Comparison of ENCODE assay signal across 1 cellular context in genomic region chr6:20211941-20212391, GRCh38.
A peak's percentile ranks its signal among the peaks of the same experiment; 100 is the strongest.
TF ChIP-seq lines count a peak whose summit lies in the region.

No MANE protein-coding gene starts in this region.

TF ChIP-seq in K562, 482 proteins besides CTCF, POLR2A, EP300 and RAD21 (continued from another document and continues in another):
- peak; percentile 61; the same call in 1 of the 2 replicates for TF ChIP-seq ARID2 (IDR thresholded peaks at IDR 0.05)
- TF ChIP-seq GTF2E2 (tag; IDR thresholded peaks at IDR 0.05): peak; percentile 65; the same call in 1 of the 2 replicates
- TF ChIP-seq, protein P1, sequence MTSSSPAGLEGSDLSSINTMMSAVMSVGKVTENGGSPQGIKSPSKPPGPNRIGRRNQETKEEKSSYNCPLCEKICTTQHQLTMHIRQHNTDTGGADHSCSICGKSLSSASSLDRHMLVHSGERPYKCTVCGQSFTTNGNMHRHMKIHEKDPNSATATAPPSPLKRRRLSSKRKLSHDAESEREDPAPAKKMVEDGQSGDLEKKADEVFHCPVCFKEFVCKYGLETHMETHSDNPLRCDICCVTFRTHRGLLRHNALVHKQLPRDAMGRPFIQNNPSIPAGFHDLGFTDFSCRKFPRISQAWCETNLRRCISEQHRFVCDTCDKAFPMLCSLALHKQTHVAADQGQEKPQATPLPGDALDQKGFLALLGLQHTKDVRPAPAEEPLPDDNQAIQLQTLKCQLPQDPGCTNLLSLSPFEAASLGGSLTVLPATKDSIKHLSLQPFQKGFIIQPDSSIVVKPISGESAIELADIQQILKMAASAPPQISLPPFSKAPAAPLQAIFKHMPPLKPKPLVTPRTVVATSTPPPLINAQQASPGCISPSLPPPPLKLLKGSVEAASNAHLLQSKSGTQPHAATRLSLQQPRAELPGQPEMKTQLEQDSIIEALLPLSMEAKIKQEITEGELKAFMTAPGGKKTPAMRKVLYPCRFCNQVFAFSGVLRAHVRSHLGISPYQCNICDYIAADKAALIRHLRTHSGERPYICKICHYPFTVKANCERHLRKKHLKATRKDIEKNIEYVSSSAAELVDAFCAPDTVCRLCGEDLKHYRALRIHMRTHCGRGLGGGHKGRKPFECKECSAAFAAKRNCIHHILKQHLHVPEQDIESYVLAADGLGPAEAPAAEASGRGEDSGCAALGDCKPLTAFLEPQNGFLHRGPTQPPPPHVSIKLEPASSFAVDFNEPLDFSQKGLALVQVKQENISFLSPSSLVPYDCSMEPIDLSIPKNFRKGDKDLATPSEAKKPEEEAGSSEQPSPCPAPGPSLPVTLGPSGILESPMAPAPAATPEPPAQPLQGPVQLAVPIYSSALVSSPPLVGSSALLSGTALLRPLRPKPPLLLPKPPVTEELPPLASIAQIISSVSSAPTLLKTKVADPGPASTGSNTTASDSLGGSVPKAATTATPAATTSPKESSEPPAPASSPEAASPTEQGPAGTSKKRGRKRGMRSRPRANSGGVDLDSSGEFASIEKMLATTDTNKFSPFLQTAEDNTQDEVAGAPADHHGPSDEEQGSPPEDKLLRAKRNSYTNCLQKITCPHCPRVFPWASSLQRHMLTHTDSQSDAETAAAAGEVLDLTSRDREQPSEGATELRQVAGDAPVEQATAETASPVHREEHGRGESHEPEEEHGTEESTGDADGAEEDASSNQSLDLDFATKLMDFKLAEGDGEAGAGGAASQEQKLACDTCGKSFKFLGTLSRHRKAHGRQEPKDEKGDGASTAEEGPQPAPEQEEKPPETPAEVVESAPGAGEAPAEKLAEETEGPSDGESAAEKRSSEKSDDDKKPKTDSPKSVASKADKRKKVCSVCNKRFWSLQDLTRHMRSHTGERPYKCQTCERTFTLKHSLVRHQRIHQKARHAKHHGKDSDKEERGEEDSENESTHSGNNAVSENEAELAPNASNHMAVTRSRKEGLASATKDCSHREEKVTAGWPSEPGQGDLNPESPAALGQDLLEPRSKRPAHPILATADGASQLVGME (CRISPR knock-in tag; IDR thresholded peaks at IDR 0.05): peak; percentile 18; the same call in 1 of the 2 replicates
- no peak for TF ChIP-seq NR2F6 (CRISPR knock-in tag; IDR thresholded peaks at IDR 0.05)
- TF ChIP-seq ZHX1 (conservative IDR thresholded peaks at IDR 0.05; ENCODE audit: low read length): no peak
- TF ChIP-seq MEIS2 (IDR thresholded peaks at IDR 0.05; ENCODE audit: partially characterized antibody): no peak
- TF ChIP-seq NFIC (IDR thresholded peaks at IDR 0.05): peak; percentile 56
- TF ChIP-seq HDAC2 (IDR thresholded peaks at IDR 0.05): no peak; the same call in none of the 2 replicates
- no peak for TF ChIP-seq IRF9 (tag; IDR thresholded peaks at IDR 0.05)
- TF ChIP-seq FOXA3 (CRISPR knock-in tag; conservative IDR thresholded peaks at IDR 0.05 in 1 of 2, IDR thresholded peaks at IDR 0.05 in 1 of 2): peak in 1 of 2 experiments; percentile 41; a peak in 1 of 4 replicates
- no peak for TF ChIP-seq RBM15 (IDR thresholded peaks at IDR 0.05; ENCODE audit: insufficient read depth, low read length)
- TF ChIP-seq NFRKB (IDR thresholded peaks at IDR 0.05; ENCODE audit: low read depth): peak; percentile 74
- TF ChIP-seq SMARCE1 (IDR thresholded peaks at IDR 0.05): peak; percentile 66; the same call in 1 of the 2 replicates
- TF ChIP-seq POLR2H (tag; IDR thresholded peaks at IDR 0.05; ENCODE audit: low read depth): no peak
- TF ChIP-seq, protein P2, sequence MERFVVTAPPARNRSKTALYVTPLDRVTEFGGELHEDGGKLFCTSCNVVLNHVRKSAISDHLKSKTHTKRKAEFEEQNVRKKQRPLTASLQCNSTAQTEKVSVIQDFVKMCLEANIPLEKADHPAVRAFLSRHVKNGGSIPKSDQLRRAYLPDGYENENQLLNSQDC (CRISPR knock-in tag; IDR thresholded peaks at IDR 0.05): no peak
- TF ChIP-seq ZBTB34 (CRISPR knock-in tag; IDR thresholded peaks at IDR 0.05): 0 out of 2 replicates have a peak, but pooled peaks have one; percentile 42
- TF ChIP-seq RBBP5 (IDR thresholded peaks at IDR 0.05; ENCODE audit: borderline replicate concordance, insufficient read depth, low read length, poor library complexity, severe bottlenecking): peak; percentile 93
- 0 out of 2 replicates have a peak, but pooled peaks have one; percentile 29 for TF ChIP-seq TOE1 (IDR thresholded peaks at IDR 0.05; ENCODE audit: borderline replicate concordance)
- TF ChIP-seq TOE1 (CRISPR knock-in tag; IDR thresholded peaks at IDR 0.05; ENCODE audit: borderline replicate concordance, low read depth): no peak
- 0 out of 2 replicates have a peak, but pooled peaks have one; percentile 49 for TF ChIP-seq NFATC3 (IDR thresholded peaks at IDR 0.05)
- no peak for TF ChIP-seq TEAD4 (IDR thresholded peaks at IDR 0.05; ENCODE audit: low read length)
- TF ChIP-seq TEAD4 (CRISPR knock-in tag; IDR thresholded peaks at IDR 0.05; ENCODE audit: borderline replicate concordance): 0 out of 2 replicates have a peak, but pooled peaks have one; percentile 53
- TF ChIP-seq, protein P3, sequence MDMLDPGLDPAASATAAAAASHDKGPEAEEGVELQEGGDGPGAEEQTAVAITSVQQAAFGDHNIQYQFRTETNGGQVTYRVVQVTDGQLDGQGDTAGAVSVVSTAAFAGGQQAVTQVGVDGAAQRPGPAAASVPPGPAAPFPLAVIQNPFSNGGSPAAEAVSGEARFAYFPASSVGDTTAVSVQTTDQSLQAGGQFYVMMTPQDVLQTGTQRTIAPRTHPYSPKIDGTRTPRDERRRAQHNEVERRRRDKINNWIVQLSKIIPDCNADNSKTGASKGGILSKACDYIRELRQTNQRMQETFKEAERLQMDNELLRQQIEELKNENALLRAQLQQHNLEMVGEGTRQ (CRISPR knock-in tag; IDR thresholded peaks at IDR 0.05): no peak
- peak; percentile 52 for TF ChIP-seq BRD9 (IDR thresholded peaks at IDR 0.05; ENCODE audit: low read depth, partially characterized antibody)
- TF ChIP-seq NFXL1 (CRISPR knock-in tag; IDR thresholded peaks at IDR 0.05): no peak
- TF ChIP-seq ZBTB40 (IDR thresholded peaks at IDR 0.05): peak; percentile 63; the same call in 1 of the 2 replicates
- no peak for TF ChIP-seq ZBTB40 (CRISPR knock-in tag; IDR thresholded peaks at IDR 0.05)
- peak; percentile 68 for TF ChIP-seq U2AF1 (optimal IDR thresholded peaks at IDR 0.05; ENCODE audit: low read depth, low read length)
- peak; percentile 64; a peak in 3 of 4 replicates for TF ChIP-seq MLLT1 (IDR thresholded peaks at IDR 0.05)
